ENCODE assay signal across 1 cellular context in genomic region chr13:97228850-97229521, GRCh38.
TF ChIP-seq lines count a peak whose summit lies in the region.

No MANE protein-coding gene starts in this region.

TF ChIP-seq in liver, 16 proteins besides CTCF, POLR2A, EP300 and RAD21 (continued from another document):
- TF ChIP-seq REST (IDR thresholded peaks at IDR 0.05), result no peak
- no peak for TF ChIP-seq TAF1 (conservative IDR thresholded peaks at IDR 0.05)
- no peak for TF ChIP-seq NR2F2 (IDR thresholded peaks at IDR 0.05)
- no peak for TF ChIP-seq SP1 (IDR thresholded peaks at IDR 0.05)
- TF ChIP-seq YY1 (IDR thresholded peaks at IDR 0.05), result no peak
- no peak for TF ChIP-seq MAX (IDR thresholded peaks at IDR 0.05)
- TF ChIP-seq GABPA (IDR thresholded peaks at IDR 0.05 in 1 of 2, conservative IDR thresholded peaks at IDR 0.05 in 1 of 2), result no peak
- TF ChIP-seq RXRA (IDR thresholded peaks at IDR 0.05), result no peak
